Comparison of ENCODE assay signal across 12 cellular contexts in genomic region chr6:78598966-78599365, GRCh38.
DNase-seq lines count a peak whose midpoint lies in the region; ATAC-seq and TF ChIP-seq lines count a peak whose summit lies in the region.
"Had no signal": no experiment of that assay in that cellular context is flagged by ENCODE, and none has a peak within 500 bp of the region (broad histone marks: within the 10 kb centered on the region; RNA-seq: fewer than 3 reads in every experiment).

No MANE protein-coding gene starts in this region.

- in situ Hi-C loops in IMR-90 (cut with MboI; ENCODE audit: low sequenced_read_pairs): no loop called here

- no peaks in the 10 kb centered on the region for H3K27me3 Mint-ChIP-seq in type B pancreatic cell

- H4K8ac ChIP-seq in IMR-90 (ENCODE audit: low read depth in 2 of 2, low read length in 2 of 2): peak overlapping the region; percentile 81 to 96; a peak in 2 of 4 replicates

- H2AK5ac ChIP-seq in IMR-90 (ENCODE audit: low read depth, low read length): no peak overlapping the region

- TF ChIP-seq CTCF in AG09309 (IDR thresholded peaks at IDR 0.05; ENCODE audit: control insufficient read depth, insufficient read depth, low read depth, low read length, missing control alignments): no peak
- no peak for TF ChIP-seq CTCF in IMR-90 (conservative IDR thresholded peaks at IDR 0.05; ENCODE audit: low read depth, low read length)
- no peak for TF ChIP-seq CTCF in cardiac fibroblast (IDR thresholded peaks at IDR 0.05; ENCODE audit: low read depth, low read length)
- TF ChIP-seq CTCF in type B pancreatic cell (conservative IDR thresholded peaks at IDR 0.05): no peak

- no peak overlapping the region for H2BK15ac ChIP-seq in IMR-90 (ENCODE audit: low read depth, low read length)

- peaks cover 0 to 11% of the 10 kb centered on the region in 2 experiments; a peak in 1 of 4 replicates for H3K79me1 ChIP-seq in IMR-90 (ENCODE audit: low read depth in 1 of 2, low read length in 2 of 2)

- H3K4me3 Mint-ChIP-seq in type B pancreatic cell: no peak overlapping the region

- H2AFZ ChIP-seq in IMR-90 (replicated peaks; ENCODE audit: low read length, poor library complexity): no peak overlapping the region

- TF ChIP-seq POLR2A in IMR-90 (IDR thresholded peaks at IDR 0.05; ENCODE audit: low read depth, low read length): no peak

- no peak overlapping the region for H3K9ac ChIP-seq in IMR-90 (ENCODE audit: low read depth, low read length)

- no peak overlapping the region for H3K27ac ChIP-seq in IMR-90 (ENCODE audit: insufficient read depth, low read length)

- CTCF ChIA-PET in IMR-90 (lab: Yijun Ruan, JAX): interaction anchor here (0.7 to 1.5 kb wide), 5 partner anchors 18 to 265 kb away, joined by 3 read pairs; no protein-coding TSS in a partner anchor

- H2AK9ac ChIP-seq in IMR-90 (replicated peaks; ENCODE audit: low read depth, low read length, poor library complexity): no peak overlapping the region

- peak overlapping the region; percentile 32; the same call in 1 of the 2 replicates for H4K5ac ChIP-seq in IMR-90 (ENCODE audit: low read depth, low read length)

- H2BK20ac ChIP-seq in IMR-90 (ENCODE audit: low read depth, low read length): peak overlapping the region; percentile 100; the same call in 1 of the 2 replicates

- H2BK5ac ChIP-seq in IMR-90 (ENCODE audit: low read depth, low read length, poor library complexity, severe bottlenecking): peak overlapping the region; percentile 100

- no peaks in the 10 kb centered on the region for H4K20me1 ChIP-seq in IMR-90 (ENCODE audit: insufficient read depth, low read length)

- POLR2A ChIA-PET in IMR-90 (lab: Charles Lee; ENCODE audit: unreplicated experiment): no interaction called here

- H3K4me1 ChIP-seq in IMR-90 (ENCODE audit: control insufficient read depth, insufficient read depth, low read length): peaks cover 9% of the 10 kb centered on the region

- no peaks in the 10 kb centered on the region for H3K36me3 Mint-ChIP-seq in type B pancreatic cell

- peaks cover 5% of the 10 kb centered on the region; the same call in 1 of the 2 replicates for H3K9me1 ChIP-seq in IMR-90 (ENCODE audit: insufficient read depth, low read length)

- dilution Hi-C loops in IMR-90 (cut with HindIII; ENCODE audit: low sequenced_read_pairs, unreplicated experiment): no loop called here

- H3K9me3 Mint-ChIP-seq in type B pancreatic cell: no peaks in the 10 kb centered on the region

- WGBS in IMR-90 (ENCODE audit: extremely low coverage in 2 of 2, insufficient read length in 1 of 2), 2 experiments: no CpG with 5 or more reads among the region's 1 CpG

- intact Hi-C loops in IMR-90 (cut with micrococcal nuclease): no loop called here

- no peak overlapping the region for H3K56ac ChIP-seq in IMR-90 (ENCODE audit: extremely low read depth, insufficient read depth, low read length)

- BruUV-seq in IMR-90 (replicated peaks; lab: Mats Ljungman, UMichigan): no TSS peak

- no peak overlapping the region for H3K4me2 ChIP-seq in IMR-90 (ENCODE audit: low read depth, low read length)

- peak overlapping the region; percentile 100 for H2BK120ac ChIP-seq in IMR-90 (ENCODE audit: low read depth, low read length)

- H3K4ac ChIP-seq in IMR-90 (ENCODE audit: low read depth, low read length): peak overlapping the region; percentile 99; the same call in 1 of the 2 replicates

- H3K18ac ChIP-seq in IMR-90 (ENCODE audit: low read depth, low read length): peak overlapping the region; percentile 38; the same call in 1 of the 2 replicates

- H3K4me1 Mint-ChIP-seq in type B pancreatic cell (ENCODE audit: unreplicated experiment): no peaks in the 10 kb centered on the region

- H3K27ac Mint-ChIP-seq in type B pancreatic cell: no peak overlapping the region

- DNase-seq in AG09309 (ENCODE audit: low read depth): peak; percentile 69
- DNase-seq in IMR-90: peak; percentile 97
- peak; percentile 89 to 99 for DNase-seq in cardiac fibroblast (ENCODE audit: low read depth in 2 of 2)
- peak; percentile 99 for DNase-seq in kidney glomerular epithelial cell (lab: John Stamatoyannopoulos, UW)
- no peak for DNase-seq in type B pancreatic cell (ENCODE audit: extremely low spot score, unreplicated experiment)
- no peak for DNase-seq in DMS153 treated with DMSO at 0.1 percent for 48 hours (lab: John Stamatoyannopoulos, UW; ENCODE audit: unreplicated experiment)
- DNase-seq in DMS 273 treated with DMSO at 0.1 percent for 48 hours (lab: John Stamatoyannopoulos, UW): no peak
- DNase-seq: activated T-cell treated with anti-CD3 and anti-CD28 coated beads, Interleukin-2, amount 50 U/mL, for 48 hours; dorsolateral prefrontal cortex; NCI-H1092 had no signal

- H3K4me3 ChIP-seq in AG09309 (ENCODE audit: control insufficient read depth, low read depth, low read length): no peak overlapping the region
- H3K4me3 ChIP-seq in IMR-90 (ENCODE audit: insufficient read depth, low read depth, low read length): no peak overlapping the region
- no peak overlapping the region for H3K4me3 ChIP-seq in cardiac fibroblast (replicated peaks in 1 of 2; ENCODE audit: low read depth in 2 of 2, low read length in 2 of 2)
- H3K4me3 ChIP-seq: dorsolateral prefrontal cortex had no signal

- ATAC-seq in IMR-90 (ENCODE audit: low read depth) (peak; percentile 90), GM18870 (IDR thresholded peaks at IDR 0.05; ENCODE audit: unreplicated experiment) (no peak)
- ATAC-seq: left lobe of liver had no signal

- no peaks in the 10 kb centered on the region for H3K27me3 ChIP-seq in IMR-90 (ENCODE audit: control insufficient read depth, insufficient read depth, low read length)

- H4K91ac ChIP-seq in IMR-90 (ENCODE audit: insufficient read depth, low read depth, low read length): 0 out of 2 replicates have a peak overlapping the region, but pooled peaks have one; percentile 12

- no peaks in the 10 kb centered on the region for H3K36me3 ChIP-seq in IMR-90 (ENCODE audit: control insufficient read depth, insufficient read depth, low read length)

- no peak overlapping the region for H3K14ac ChIP-seq in IMR-90 (replicated peaks; ENCODE audit: low read depth, low read length)

- no peak for TF ChIP-seq RAD21 in IMR-90 (IDR thresholded peaks at IDR 0.05; ENCODE audit: low read length)

- peak overlapping the region; percentile 22; the same call in 1 of the 2 replicates for H3K23ac ChIP-seq in IMR-90 (ENCODE audit: low read depth, low read length)

- H3K9me3 ChIP-seq in IMR-90 (ENCODE audit: control insufficient read depth, insufficient read depth, low read length): no peaks in the 10 kb centered on the region

TF ChIP-seq in IMR-90, 13 proteins besides CTCF, POLR2A, EP300 and RAD21:
- TF ChIP-seq FOS (IDR thresholded peaks at IDR 0.05; ENCODE audit: low read depth, low read length): peak; percentile 66
- TF ChIP-seq BHLHE40 (IDR thresholded peaks at IDR 0.05; ENCODE audit: low read depth, low read length): no peak
- no peak for TF ChIP-seq NFE2L2 (IDR thresholded peaks at IDR 0.05; ENCODE audit: low read depth, low read length)
- TF ChIP-seq RFX5 (IDR thresholded peaks at IDR 0.05; ENCODE audit: low read depth, low read length): no peak
- no peak for TF ChIP-seq CEBPB (IDR thresholded peaks at IDR 0.05; ENCODE audit: low read depth, low read length)
- TF ChIP-seq MAZ (IDR thresholded peaks at IDR 0.05; ENCODE audit: borderline replicate concordance, low read depth, low read length): no peak

Comparison
In these comparisons a context has a peak if more than half of its experiments do, and no peak if none do; other contexts are left out.
1. DNase-seq: peak in AG09309 (single experiment), IMR-90 (single experiment), cardiac fibroblast (2 of 2) and kidney glomerular epithelial cell (single experiment); none in type B pancreatic cell (single experiment), DMS153 treated with DMSO at 0.1 percent for 48 hours (single experiment) and DMS 273 treated with DMSO at 0.1 percent for 48 hours (single experiment).